ENCODE assay signal across 13 cellular contexts in the genomic region with DNA sequence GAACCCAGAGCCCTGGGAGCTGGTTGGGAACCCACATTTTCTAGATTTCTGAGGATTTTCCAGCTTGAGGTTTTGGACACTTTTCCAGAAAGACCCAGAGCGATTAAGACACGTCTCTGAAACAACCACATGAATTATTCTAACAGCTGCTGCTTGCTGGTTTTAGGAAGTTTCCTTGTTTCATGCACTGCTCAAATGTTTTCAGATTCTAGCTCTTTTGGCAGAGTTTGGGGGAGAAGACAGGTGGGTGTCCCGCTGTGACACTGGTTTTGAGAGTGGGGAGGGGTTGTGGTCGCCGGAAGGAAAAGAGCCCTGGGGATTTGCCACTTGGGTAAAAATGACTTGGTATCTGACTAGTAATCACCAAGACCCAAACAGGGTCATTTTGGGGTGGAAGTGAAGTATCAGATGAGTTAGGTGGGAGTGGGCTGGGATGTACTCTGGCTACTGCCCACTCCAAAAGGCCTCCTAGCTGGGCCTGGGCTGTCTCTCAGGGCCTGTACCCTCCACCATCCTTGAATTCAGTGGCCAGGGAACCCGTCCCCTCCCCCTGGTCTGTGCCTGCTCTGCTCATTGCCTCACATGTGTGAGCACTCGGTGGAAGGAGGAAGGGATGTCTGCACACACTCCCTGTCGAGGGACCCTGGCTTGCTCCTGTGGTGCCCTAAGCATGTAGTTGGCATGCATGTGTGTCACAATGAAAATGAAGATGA. TPM values are rescaled to one million over a fixed set of nuclear protein-coding genes. Genes with fewer than 3 reads are reported as not detected.
DNase-seq lines count a peak whose midpoint lies in the region; ATAC-seq and TF ChIP-seq lines count a peak whose summit lies in the region.
"Had no signal": no experiment of that assay in that cellular context is flagged by ENCODE, and none has a peak within 500 bp of the region (broad histone marks: within the 10 kb centered on the region; RNA-seq: fewer than 3 reads in every experiment).

No MANE protein-coding gene starts in this region.

- no peaks in the 10 kb centered on the region for H3F3A ChIP-seq in SU-DHL-6 (ENCODE audit: insufficient read depth)

- no peaks in the 10 kb centered on the region for H3K9me2 ChIP-seq in SU-DHL-6 (replicated peaks; ENCODE audit: insufficient read depth, low read length)

- no peak overlapping the region for H3K4me3 ChIP-seq in SU-DHL-6 (ENCODE audit: insufficient read depth, low read length, poor library complexity, severe bottlenecking)
- H3K4me3 ChIP-seq: lower lobe of right lung had no signal

- TF ChIP-seq CTCF in SU-DHL-6 (IDR thresholded peaks at IDR 0.05; ENCODE audit: insufficient read depth, low read length, poor library complexity, severe bottlenecking), result no peak

- intact Hi-C loops in activated naive CD4-positive, alpha-beta T cell treated with anti-CD3 and anti-CD28 coated beads for 36 hours (cut with micrococcal nuclease), result no loop called here

- no peaks in the 10 kb centered on the region for H3K27me3 Mint-ChIP-seq in activated naive CD4-positive, alpha-beta T cell treated with anti-CD3 and anti-CD28 coated beads for 36 hours (ENCODE audit: low read depth)
- no peaks in the 10 kb centered on the region for H3K27me3 Mint-ChIP-seq in stimulated activated naive CD8-positive, alpha-beta T cell treated with anti-CD3 and anti-CD28 coated beads, Interleukin-15, Interleukin-2, amounts not matched to agents 100 ng/mL and 50 ng/mL, for 24 hours

- H3K36me3 Mint-ChIP-seq in activated naive CD4-positive, alpha-beta T cell treated with anti-CD3 and anti-CD28 coated beads for 36 hours (ENCODE audit: low read depth), result peaks cover 11% of the 10 kb centered on the region
- peaks cover 31% of the 10 kb centered on the region for H3K36me3 Mint-ChIP-seq in stimulated activated naive CD8-positive, alpha-beta T cell treated with anti-CD3 and anti-CD28 coated beads, Interleukin-15, Interleukin-2, amounts not matched to agents 100 ng/mL and 50 ng/mL, for 24 hours (ENCODE audit: low read depth)

- peak overlapping the region; percentile 5; the same call in 1 of the 2 replicates for H3K9ac ChIP-seq in SU-DHL-6 (ENCODE audit: low read length)

- H3K27me3 ChIP-seq in SU-DHL-6 (ENCODE audit: low read length), result no peaks in the 10 kb centered on the region

- H3K9me3 Mint-ChIP-seq in activated naive CD4-positive, alpha-beta T cell treated with anti-CD3 and anti-CD28 coated beads for 36 hours, result no peaks in the 10 kb centered on the region
- no peaks in the 10 kb centered on the region for H3K9me3 Mint-ChIP-seq in stimulated activated naive CD8-positive, alpha-beta T cell treated with anti-CD3 and anti-CD28 coated beads, Interleukin-15, Interleukin-2, amounts not matched to agents 100 ng/mL and 50 ng/mL, for 24 hours

- peaks cover 99% of the 10 kb centered on the region for H3K79me2 ChIP-seq in SU-DHL-6 (ENCODE audit: insufficient read depth, low read length)

- peak overlapping the region; percentile 4 for H3K4me2 ChIP-seq in SU-DHL-6 (ENCODE audit: low read depth, low read length, poor library complexity, severe bottlenecking)

- no peak for DNase-seq in activated naive CD4-positive, alpha-beta T cell treated with anti-CD3 and anti-CD28 coated beads for 36 hours
- no peak for DNase-seq in activated naive CD4-positive, alpha-beta T cell treated with anti-CD3 and anti-CD28 coated beads, Interleukin-2, amount 50 U/mL, for 16 hours
- DNase-seq in fibroblast of peridontal ligament (ENCODE audit: extremely low read depth) (peak; percentile 32), amniotic stem cell (lab: John Stamatoyannopoulos, UW) (no peak)
- DNase-seq: activated CD8-positive, alpha-beta memory T cell treated with anti-CD3 and anti-CD28 coated beads, Interleukin-2, amount 50 U/mL, for 4 hours; cortex of kidney; lower lobe of right lung; NCI-H1048; NCI-H526 had no signal

- H3K4me3 Mint-ChIP-seq in activated naive CD4-positive, alpha-beta T cell treated with anti-CD3 and anti-CD28 coated beads for 36 hours, result no peak overlapping the region
- H3K4me3 Mint-ChIP-seq in stimulated activated naive CD8-positive, alpha-beta T cell treated with anti-CD3 and anti-CD28 coated beads, Interleukin-15, Interleukin-2, amounts not matched to agents 100 ng/mL and 50 ng/mL, for 24 hours, result peak overlapping the region; percentile 35

- no peak overlapping the region for H2AFZ ChIP-seq in SU-DHL-6 (ENCODE audit: low read depth, low read length, severe bottlenecking)

- H3K9me3 ChIP-seq in SU-DHL-6 (ENCODE audit: insufficient read depth, low read length), result no peaks in the 10 kb centered on the region
- H3K9me3 ChIP-seq: lower lobe of right lung had no signal

- no peak for ATAC-seq in GM18502 (IDR thresholded peaks at IDR 0.05; ENCODE audit: poor library complexity, unreplicated experiment)
- ATAC-seq in HG02973 (IDR thresholded peaks at IDR 0.05; ENCODE audit: unreplicated experiment), result no peak

- no peak overlapping the region for H3K27ac ChIP-seq in SU-DHL-6 (ENCODE audit: low read depth, low read length)
- H3K27ac ChIP-seq: lower lobe of right lung had no signal

- peaks cover 25% of the 10 kb centered on the region; the same call in 1 of the 2 replicates for H4K20me1 ChIP-seq in SU-DHL-6 (ENCODE audit: low read depth, low read length)

- H3K36me3 ChIP-seq in SU-DHL-6 (ENCODE audit: low read length), result no peaks in the 10 kb centered on the region
- H3K36me3 ChIP-seq: lower lobe of right lung had no signal

- H3K4me1 Mint-ChIP-seq in activated naive CD4-positive, alpha-beta T cell treated with anti-CD3 and anti-CD28 coated beads for 36 hours (ENCODE audit: low read depth), result peaks cover 72% of the 10 kb centered on the region
- peaks cover 84% of the 10 kb centered on the region for H3K4me1 Mint-ChIP-seq in stimulated activated naive CD8-positive, alpha-beta T cell treated with anti-CD3 and anti-CD28 coated beads, Interleukin-15, Interleukin-2, amounts not matched to agents 100 ng/mL and 50 ng/mL, for 24 hours (ENCODE audit: low read depth)

- H3K27ac Mint-ChIP-seq in activated naive CD4-positive, alpha-beta T cell treated with anti-CD3 and anti-CD28 coated beads for 36 hours, result peak overlapping the region; percentile 68
- H3K27ac Mint-ChIP-seq in stimulated activated naive CD8-positive, alpha-beta T cell treated with anti-CD3 and anti-CD28 coated beads, Interleukin-15, Interleukin-2, amounts not matched to agents 100 ng/mL and 50 ng/mL, for 24 hours, result peak overlapping the region; percentile 81

- CTCF ChIA-PET in activated naive CD4-positive, alpha-beta T cell treated with anti-CD3 and anti-CD28 coated beads for 36 hours (lab: Charles Lee), result interaction anchor here (0.5 to 1.3 kb wide), 3 partner anchors 9 to 78 kb away, joined by 3 read pairs; no protein-coding TSS in a partner anchor

RNA-seq across cellular contexts. Expression of gene GATAD2A, which starts 13.2 kb away (rescaled TPM):
- 100 to 1,000 TPM in 1 of 2 experiments, 10 to 100 TPM in 1; 91.2 to 100 TPM for total RNA-seq in activated naive CD4-positive, alpha-beta T cell treated with anti-CD3 and anti-CD28 coated beads for 36 hours
